Comparison of ENCODE assay signal across 4 cellular contexts in genomic region chr5:150845185-150845859, GRCh38. TPM values are rescaled to one million over a fixed set of nuclear protein-coding genes. Genes with fewer than 3 reads are reported as not detected.
"Had no signal": no experiment of that assay in that cellular context is flagged by ENCODE, and none has a peak within 500 bp of the region (broad histone marks: within the 10 kb centered on the region; RNA-seq: fewer than 3 reads in every experiment).

No MANE protein-coding gene starts in this region.

RNA-seq across cellular contexts. Expression of gene IRGM, which starts 1.0 kb away (rescaled TPM):
- total RNA-seq: GM23248, HepG2, HFFc6 had no signal
- polyA plus RNA-seq: GM23248, HepG2, IgD-negative memory B cell had no signal
